ENCODE assay signal across 15 cellular contexts in genomic region chr7:84614821-84615506, GRCh38.
DNase-seq lines count a peak whose midpoint lies in the region; ATAC-seq, FAIRE-seq and TF ChIP-seq lines count a peak whose summit lies in the region.
"Had no signal": no experiment of that assay in that cellular context is flagged by ENCODE, and none has a peak within 500 bp of the region (broad histone marks: within the 10 kb centered on the region; RNA-seq: fewer than 3 reads in every experiment).

No MANE protein-coding gene starts in this region.

- no peak for TF ChIP-seq EP300 in SK-N-SH (IDR thresholded peaks at IDR 0.05; ENCODE audit: borderline replicate concordance in 1 of 2, low read depth in 1 of 2, low read length in 1 of 2)

- ATAC-seq in SK-N-SH treated with all-trans-retinoic acid at 6 μM for 48 hours = no peak
- ATAC-seq in natural killer cell treated with Interleukin-12 subunit alpha and Interleukin-12 subunit beta and Interleukin-15 and Interleukin-18, amount 100 ng/mL, for 72 hours = no peak
- ATAC-seq: stimulated activated naive CD8-positive, alpha-beta T cell treated with anti-CD3 and anti-CD28 coated beads, Interleukin-15, amount 100 ng/mL, for 72 hours had no signal

- TF ChIP-seq CTCF in SK-N-SH (IDR thresholded peaks at IDR 0.05) (peak; percentile 37; the same call in 1 of the 2 replicates), endothelial cell of umbilical vein (IDR thresholded peaks at IDR 0.05; ENCODE audit: extremely low read depth in 1 of 2, insufficient read depth in 1 of 2, low read depth in 1 of 2, low read length in 2 of 2) (no peak)

- no peak for DNase-seq in SK-N-SH
- DNase-seq in NCI-H69 (lab: John Stamatoyannopoulos, UW) = peak; percentile 5
- peak; percentile 44 for DNase-seq in endothelial cell of umbilical vein (ENCODE audit: low read depth, low spot score)
- peak; percentile 31 for DNase-seq in renal cortical epithelial cell (ENCODE audit: low read depth)
- DNase-seq in LoVo (ENCODE audit: low spot score) = no peak
- DNase-seq in AG20443 (ENCODE audit: low spot score) = no peak
- DNase-seq in natural killer cell treated with Interleukin-12 subunit alpha and Interleukin-12 subunit beta and Interleukin-15 and Interleukin-18, amount 100 ng/mL, for 72 hours (ENCODE audit: low spot score) = no peak
- DNase-seq: activated CD4-positive, alpha-beta memory T cell treated with anti-CD3 and anti-CD28 coated beads, Interleukin-2, amount 10 ng/mL, durations not matched to agents 7 days and 5 days; DMS153; stimulated activated naive CD8-positive, alpha-beta T cell treated with anti-CD3 and anti-CD28 coated beads, Interleukin-15, amount 100 ng/mL, for 72 hours had no signal

- H2AFZ ChIP-seq in SK-N-SH (ENCODE audit: low read depth) (no peak overlapping the region), endothelial cell of umbilical vein (ENCODE audit: low read depth, low read length) (peak overlapping the region; percentile 17)

- dilution Hi-C loops in endothelial cell of umbilical vein (cut with MboI; ENCODE audit: extremely low pct_ligation_motif_present, low sequenced_read_pairs) = no loop called here

- H3K27ac ChIP-seq in SK-N-SH (ENCODE audit: low read depth in 2 of 2, low read length in 1 of 2) (no peak overlapping the region), endothelial cell of umbilical vein (ENCODE audit: insufficient read depth, low read depth, low read length) (no peak overlapping the region)
- H3K27ac ChIP-seq: neutrophil, SK-N-MC had no signal

- no peaks in the 10 kb centered on the region for H3K4me1 Mint-ChIP-seq in natural killer cell treated with Interleukin-12 subunit alpha and Interleukin-12 subunit beta and Interleukin-15 and Interleukin-18, amount 100 ng/mL, for 72 hours (ENCODE audit: low read depth in 2 of 2)
- H3K4me1 Mint-ChIP-seq: activated CD4-positive, alpha-beta memory T cell treated with anti-CD3 and anti-CD28 coated beads, Interleukin-2, amount 10 ng/mL, durations not matched to agents 7 days and 5 days; stimulated activated naive CD8-positive, alpha-beta T cell treated with anti-CD3 and anti-CD28 coated beads, Interleukin-15, amount 100 ng/mL, for 72 hours had no signal

- no peaks in the 10 kb centered on the region for H3K9me2 ChIP-seq in SK-N-SH

- H3K9me3 Mint-ChIP-seq in natural killer cell treated with Interleukin-12 subunit alpha and Interleukin-12 subunit beta and Interleukin-15 and Interleukin-18, amount 100 ng/mL, for 72 hours = peaks cover 11% of the 10 kb centered on the region
- H3K9me3 Mint-ChIP-seq: activated CD4-positive, alpha-beta memory T cell treated with anti-CD3 and anti-CD28 coated beads, Interleukin-2, amount 10 ng/mL, durations not matched to agents 7 days and 5 days; activated T-helper 1 cell treated with anti-CD3 and anti-CD28 coated beads, Interleukin-12 subunit alpha, Interleukin-12 subunit beta, Interleukin-2, Interleukin-4 antibody, amounts not matched to agents 30 ng/mL and 10 ng/mL and 1 ng/mL, durations not matched to agents 14 hours and 24 hours and 36 hours; stimulated activated naive CD8-positive, alpha-beta T cell treated with anti-CD3 and anti-CD28 coated beads, Interleukin-15, amount 100 ng/mL, for 72 hours had no signal

- H3K4me1 ChIP-seq in SK-N-SH (ENCODE audit: control insufficient read depth in 1 of 2, insufficient read depth in 2 of 2, low read depth in 1 of 2, low read length in 1 of 2) (no peaks in the 10 kb centered on the region; a peak in 2 of 4 replicates), endothelial cell of umbilical vein (ENCODE audit: control insufficient read depth, extremely low read depth, insufficient read depth, low read length) (no peaks in the 10 kb centered on the region)
- H3K4me1 ChIP-seq: HAP-1 had no signal

- H3K27ac Mint-ChIP-seq in natural killer cell treated with Interleukin-12 subunit alpha and Interleukin-12 subunit beta and Interleukin-15 and Interleukin-18, amount 100 ng/mL, for 72 hours = no peak overlapping the region
- H3K27ac Mint-ChIP-seq: activated CD4-positive, alpha-beta memory T cell treated with anti-CD3 and anti-CD28 coated beads, Interleukin-2, amount 10 ng/mL, durations not matched to agents 7 days and 5 days; activated T-helper 1 cell treated with anti-CD3 and anti-CD28 coated beads, Interleukin-12 subunit alpha, Interleukin-12 subunit beta, Interleukin-2, Interleukin-4 antibody, amounts not matched to agents 30 ng/mL and 10 ng/mL and 1 ng/mL, durations not matched to agents 14 hours and 24 hours and 36 hours; stimulated activated naive CD8-positive, alpha-beta T cell treated with anti-CD3 and anti-CD28 coated beads, Interleukin-15, amount 100 ng/mL, for 72 hours had no signal

- H3K9me3 ChIP-seq in SK-N-SH (no peaks in the 10 kb centered on the region), endothelial cell of umbilical vein (replicated peaks; ENCODE audit: control insufficient read depth, insufficient read depth, low read length) (no peaks in the 10 kb centered on the region)
- H3K9me3 ChIP-seq: HAP-1, neutrophil had no signal

- intact Hi-C loops in endothelial cell of umbilical vein (cut with micrococcal nuclease) = loop anchor here (2.0 kb wide), 1 partner anchor 406 kb away; no protein-coding TSS in a partner anchor

- peaks cover 4% of the 10 kb centered on the region for H3K36me3 Mint-ChIP-seq in natural killer cell treated with Interleukin-12 subunit alpha and Interleukin-12 subunit beta and Interleukin-15 and Interleukin-18, amount 100 ng/mL, for 72 hours

- H3K4me3 Mint-ChIP-seq in natural killer cell treated with Interleukin-12 subunit alpha and Interleukin-12 subunit beta and Interleukin-15 and Interleukin-18, amount 100 ng/mL, for 72 hours = no peak overlapping the region
- H3K4me3 Mint-ChIP-seq: activated CD4-positive, alpha-beta memory T cell treated with anti-CD3 and anti-CD28 coated beads, Interleukin-2, amount 10 ng/mL, durations not matched to agents 7 days and 5 days; activated T-helper 1 cell treated with anti-CD3 and anti-CD28 coated beads, Interleukin-12 subunit alpha, Interleukin-12 subunit beta, Interleukin-2, Interleukin-4 antibody, amounts not matched to agents 30 ng/mL and 10 ng/mL and 1 ng/mL, durations not matched to agents 14 hours and 24 hours and 36 hours; stimulated activated naive CD8-positive, alpha-beta T cell treated with anti-CD3 and anti-CD28 coated beads, Interleukin-15, amount 100 ng/mL, for 72 hours had no signal

- no peak for FAIRE-seq in endothelial cell of umbilical vein (lab: Jason Lieb, UNC)

- no TSS peak for BruUV-seq in endothelial cell of umbilical vein (replicated peaks; lab: Mats Ljungman, UMichigan)

- H3K79me2 ChIP-seq in SK-N-SH (ENCODE audit: insufficient read depth) (no peaks in the 10 kb centered on the region), endothelial cell of umbilical vein (ENCODE audit: control insufficient read depth, insufficient read depth, low read length) (no peaks in the 10 kb centered on the region)

- H3K9me1 ChIP-seq in endothelial cell of umbilical vein (replicated peaks; ENCODE audit: control insufficient read depth, extremely low read depth, insufficient read depth, low read length) = peaks cover 2% of the 10 kb centered on the region

- CTCF ChIA-PET in SK-N-SH (lab: Yijun Ruan, JAX) (interaction anchor here (1.1 kb wide), 1 partner anchor 14 kb away, joined by 3 read pairs; no protein-coding TSS in a partner anchor), endothelial cell of umbilical vein (lab: Charles Lee) (interaction anchor here (0.9 to 1.7 kb wide), 2 partner anchors 13 to 23 kb away, joined by 3 to 4 read pairs; no protein-coding TSS in a partner anchor)

- peak; percentile 26; the same call in 1 of the 2 replicates for TF ChIP-seq RAD21 in SK-N-SH (IDR thresholded peaks at IDR 0.05; ENCODE audit: low read length)

- POLR2A ChIA-PET in SK-N-SH (lab: Yijun Ruan, JAX) (no interaction called here), endothelial cell of umbilical vein (lab: Charles Lee) (no interaction called here)

- no peaks in the 10 kb centered on the region for H3K27me3 Mint-ChIP-seq in natural killer cell treated with Interleukin-12 subunit alpha and Interleukin-12 subunit beta and Interleukin-15 and Interleukin-18, amount 100 ng/mL, for 72 hours
- H3K27me3 Mint-ChIP-seq: activated CD4-positive, alpha-beta memory T cell treated with anti-CD3 and anti-CD28 coated beads, Interleukin-2, amount 10 ng/mL, durations not matched to agents 7 days and 5 days; stimulated activated naive CD8-positive, alpha-beta T cell treated with anti-CD3 and anti-CD28 coated beads, Interleukin-15, amount 100 ng/mL, for 72 hours had no signal

- H4K20me1 ChIP-seq in SK-N-SH (ENCODE audit: insufficient read depth) = no peaks in the 10 kb centered on the region
- H4K20me1 ChIP-seq in endothelial cell of umbilical vein (replicated peaks; ENCODE audit: control insufficient read depth, extremely low read depth, insufficient read depth, low read length) = no peaks in the 10 kb centered on the region

- H3K4me2 ChIP-seq in SK-N-SH (no peak overlapping the region), endothelial cell of umbilical vein (ENCODE audit: insufficient read depth, low read length) (no peak overlapping the region)

- H3K36me3 ChIP-seq in SK-N-SH (replicated peaks in 1 of 2; ENCODE audit: control insufficient read depth in 1 of 2, insufficient read depth in 2 of 2, low read length in 1 of 2) (no peaks in the 10 kb centered on the region), endothelial cell of umbilical vein (ENCODE audit: control insufficient read depth in 2 of 2, extremely low read depth in 1 of 2, insufficient read depth in 2 of 2, low read length in 2 of 2) (no peaks in the 10 kb centered on the region)
- H3K36me3 ChIP-seq: HAP-1, neutrophil had no signal

- H3K9ac ChIP-seq in SK-N-SH (no peak overlapping the region), endothelial cell of umbilical vein (replicated peaks; ENCODE audit: extremely low read depth, insufficient read depth, low read length) (no peak overlapping the region)

- no peak for TF ChIP-seq POLR2A in endothelial cell of umbilical vein (IDR thresholded peaks at IDR 0.05; ENCODE audit: low read depth, low read length)

- H3K27me3 ChIP-seq in SK-N-SH (ENCODE audit: insufficient read depth) = no peaks in the 10 kb centered on the region
- no peaks in the 10 kb centered on the region for H3K27me3 ChIP-seq in endothelial cell of umbilical vein (ENCODE audit: control insufficient read depth in 2 of 2, insufficient read depth in 2 of 2, low read length in 2 of 2)
- H3K27me3 ChIP-seq: neutrophil had no signal

- H3K4me3 ChIP-seq in SK-N-SH (ENCODE audit: low read depth in 2 of 2, low read length in 1 of 2) = no peak overlapping the region
- H3K4me3 ChIP-seq in endothelial cell of umbilical vein (replicated peaks in 1 of 3; ENCODE audit: insufficient read depth in 1 of 3, low read depth in 1 of 3, low read length in 3 of 3) = no peak overlapping the region
- H3K4me3 ChIP-seq: HAP-1, SK-N-MC had no signal

- no peaks in the 10 kb centered on the region for H3F3A ChIP-seq in SK-N-SH (replicated peaks; ENCODE audit: insufficient read depth)

TF ChIP-seq in SK-N-SH, 30 proteins besides CTCF, POLR2A, EP300 and RAD21 (continues in another document):
- TF ChIP-seq RCOR1 (IDR thresholded peaks at IDR 0.05; ENCODE audit: low read length) = no peak

TF ChIP-seq in endothelial cell of umbilical vein, 7 proteins besides CTCF, POLR2A, EP300 and RAD21 (continues in another document):
- TF ChIP-seq, protein P1, sequence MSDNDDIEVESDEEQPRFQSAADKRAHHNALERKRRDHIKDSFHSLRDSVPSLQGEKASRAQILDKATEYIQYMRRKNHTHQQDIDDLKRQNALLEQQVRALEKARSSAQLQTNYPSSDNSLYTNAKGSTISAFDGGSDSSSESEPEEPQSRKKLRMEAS (IDR thresholded peaks at IDR 0.05; ENCODE audit: insufficient read depth, insufficient read length) = no peak

Comparison
In these comparisons a context has a peak if more than half of its experiments do, and no peak if none do; other contexts are left out.
1. DNase-seq: peak in NCI-H69 (single experiment), endothelial cell of umbilical vein (single experiment) and renal cortical epithelial cell (single experiment); none in SK-N-SH (single experiment), LoVo (single experiment), AG20443 (single experiment) and natural killer cell treated with Interleukin-12 subunit alpha and Interleukin-12 subunit beta and Interleukin-15 and Interleukin-18, amount 100 ng/mL, for 72 hours (single experiment).